20 cellular contexts compared by ENCODE assay signal in genomic region chr3:130626021-130626420, GRCh38.
DNase-seq lines count a peak whose midpoint lies in the region; ATAC-seq and TF ChIP-seq lines count a peak whose summit lies in the region.
"Had no signal": no experiment of that assay in that cellular context is flagged by ENCODE, and none has a peak within 500 bp of the region (broad histone marks: within the 10 kb centered on the region; RNA-seq: fewer than 3 reads in every experiment).

No MANE protein-coding gene starts in this region.

- TF ChIP-seq CTCF in fibroblast of villous mesenchyme (IDR thresholded peaks at IDR 0.05; ENCODE audit: insufficient read depth, low read depth, low read length), result no peak

- peak; percentile 18 for DNase-seq in A172 (ENCODE audit: low spot score)
- DNase-seq in GM04504 (ENCODE audit: low read depth), result peak; percentile 28
- peak; percentile 5 for DNase-seq in amniotic epithelial cell (ENCODE audit: low read depth)
- peak; percentile 2 for DNase-seq in fibroblast of villous mesenchyme (ENCODE audit: low read depth)
- DNase-seq in COR-L47 (lab: John Stamatoyannopoulos, UW), result no peak
- DNase-seq in middle frontal gyrus (ENCODE audit: extremely low spot score, low spot score), result no peak
- DNase-seq: activated CD4-positive, alpha-beta T cell treated with anti-CD3 and anti-CD28 coated beads, Interleukin-2, amount 50 U/mL, for 48 hours; CD4-positive, alpha-beta T cell; effector memory CD8-positive, alpha-beta T cell; kidney; naive thymus-derived CD8-positive, alpha-beta T cell; NCI-H2171 treated with DMSO at 0.1 percent for 48 hours; NCI-H748 treated with DMSO at 0.1 percent for 48 hours; posterior cingulate gyrus; SJCRH30; stimulated activated CD4-positive, alpha-beta T cell treated with anti-CD3 and anti-CD28 coated beads, Interleukin-2, amount 100 ng/mL, for 24 hours; stimulated activated naive CD8-positive, alpha-beta T cell treated with anti-CD3 and anti-CD28 coated beads, Interleukin-15, Interleukin-2, amounts not matched to agents 100 U/mL and 50 U/mL, for 24 hours; trophoblast cell had no signal

- H3K4me3 ChIP-seq in fibroblast of villous mesenchyme (ENCODE audit: low read depth, low read length), result no peak overlapping the region
- H3K4me3 ChIP-seq: SJCRH30 had no signal

- ATAC-seq in GM19023 (IDR thresholded peaks at IDR 0.05; ENCODE audit: unreplicated experiment) (no peak), HG03469 (IDR thresholded peaks at IDR 0.05; ENCODE audit: unreplicated experiment) (no peak)
- ATAC-seq: effector memory CD8-positive, alpha-beta T cell; naive thymus-derived CD8-positive, alpha-beta T cell; stimulated activated naive CD8-positive, alpha-beta T cell treated with anti-CD3 and anti-CD28 coated beads, Interleukin-15, Interleukin-2, amounts not matched to agents 100 U/mL and 50 U/mL, for 24 hours had no signal

Comparison
In these comparisons a context has a peak if more than half of its experiments do, and no peak if none do; other contexts are left out.
1. DNase-seq: peak in A172 (single experiment), GM04504 (single experiment), amniotic epithelial cell (single experiment) and fibroblast of villous mesenchyme (single experiment); none in COR-L47 (single experiment) and middle frontal gyrus (single experiment).